23 cellular contexts compared by ENCODE assay signal in genomic region chr13:98688373-98688772, GRCh38.
"Had no signal": no experiment of that assay in that cellular context is flagged by ENCODE, and none has a peak within 500 bp of the region (broad histone marks: within the 10 kb centered on the region; RNA-seq: fewer than 3 reads in every experiment).

No MANE protein-coding gene starts in this region.

- DNase-seq: activated CD8-positive, alpha-beta memory T cell treated with anti-CD3 and anti-CD28 coated beads for 24 hours; activated CD8-positive, alpha-beta memory T cell treated with anti-CD3 and anti-CD28 coated beads, Interleukin-2, amount 50 U/mL, for 4 hours; activated naive CD4-positive, alpha-beta T cell; activated T-cell treated with anti-CD3 and anti-CD28 coated beads, Interleukin-2, amount 50 U/mL, for 24 hours; endodermal cell; heart left ventricle; kidney; left lung; natural killer cell; stimulated activated CD4-positive, alpha-beta T cell treated with anti-CD3 and anti-CD28 coated beads, Interleukin-4, amount 100 ng/mL, for 1 hour; stimulated activated naive CD4-positive, alpha-beta T cell; testis had no signal

- H3K4me1 Mint-ChIP-seq: central memory CD8-positive, alpha-beta T cell; natural killer cell had no signal

- H3K9me3 ChIP-seq: breast epithelium, heart left ventricle, left lung, testis, vagina had no signal

- FAIRE-seq: astrocyte, colon, kidney, TTC549 had no signal

- H3K4me3 Mint-ChIP-seq: activated naive CD8-positive, alpha-beta T cell; activated T-cell treated with anti-CD3 and anti-CD28 coated beads, Interleukin-2, amount 50 U/mL, for 24 hours; central memory CD8-positive, alpha-beta T cell; endodermal cell; natural killer cell; type B pancreatic cell had no signal

- H3K36me3 ChIP-seq: breast epithelium, heart left ventricle, left lung, vagina had no signal

- H3K9me3 Mint-ChIP-seq: activated T-cell treated with anti-CD3 and anti-CD28 coated beads, Interleukin-2, amount 50 U/mL, for 24 hours; activated T-helper 2 cell treated with anti-CD3 and anti-CD28 coated beads, Interferon-gamma antibody, Interleukin-2, Interleukin-4, amounts not matched to agents 10 μg/mL and 5 μg/mL and 100 μg/mL, durations not matched to agents 14 hours and 24 hours and 36 hours; central memory CD8-positive, alpha-beta T cell; endodermal cell; natural killer cell; type B pancreatic cell had no signal

- H3K27me3 ChIP-seq: breast epithelium, heart left ventricle, left lung, testis, vagina had no signal

- H3K4me3 ChIP-seq: breast epithelium, heart left ventricle, left lung, lung, testis, vagina had no signal

- H3K36me3 Mint-ChIP-seq: activated naive CD8-positive, alpha-beta T cell; natural killer cell; type B pancreatic cell had no signal

- H3K27ac ChIP-seq: breast epithelium, heart left ventricle, left lung, testis, vagina had no signal

- H3K27me3 Mint-ChIP-seq: activated T-cell treated with anti-CD3 and anti-CD28 coated beads, Interleukin-2, amount 50 U/mL, for 24 hours; type B pancreatic cell had no signal

- H3K27ac Mint-ChIP-seq: activated naive CD8-positive, alpha-beta T cell; activated T-cell treated with anti-CD3 and anti-CD28 coated beads, Interleukin-2, amount 50 U/mL, for 24 hours; activated T-helper 2 cell treated with anti-CD3 and anti-CD28 coated beads, Interferon-gamma antibody, Interleukin-2, Interleukin-4, amounts not matched to agents 10 μg/mL and 5 μg/mL and 100 μg/mL, durations not matched to agents 14 hours and 24 hours and 36 hours; endodermal cell; natural killer cell; progenitor cell of endocrine pancreas; type B pancreatic cell had no signal

- ATAC-seq: heart left ventricle, left lung, natural killer cell had no signal

- H3K4me1 ChIP-seq: breast epithelium, heart left ventricle, left lung, testis, vagina had no signal
